11 cellular contexts compared by ENCODE assay signal in the genomic region with DNA sequence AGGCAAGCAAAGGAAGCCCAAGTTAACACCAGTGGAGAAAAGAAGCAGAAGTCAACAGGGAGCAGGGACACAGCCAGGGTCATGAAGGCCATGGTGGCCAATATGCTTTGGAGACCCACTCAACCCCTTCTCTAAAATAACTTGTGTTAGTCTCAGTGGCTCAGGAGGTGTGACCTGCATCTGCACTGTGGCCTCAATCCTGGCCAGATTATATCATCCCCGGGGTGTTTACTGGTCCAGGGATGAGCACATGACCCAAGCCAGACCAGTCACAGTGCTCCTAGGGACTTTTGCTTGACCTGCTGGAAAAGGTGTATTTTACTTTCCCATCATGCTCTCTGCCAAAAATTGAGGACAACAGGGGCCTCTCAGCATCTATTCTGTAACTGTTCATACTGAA.
DNase-seq lines count a peak whose midpoint lies in the region; ATAC-seq, FAIRE-seq and TF ChIP-seq lines count a peak whose summit lies in the region.
"Had no signal": no experiment of that assay in that cellular context is flagged by ENCODE, and none has a peak within 500 bp of the region (broad histone marks: within the 10 kb centered on the region; RNA-seq: fewer than 3 reads in every experiment).

No MANE protein-coding gene starts in this region.

- TSS peak; percentile 80 for BruUV-seq in endothelial cell of umbilical vein (replicated peaks; lab: Mats Ljungman, UMichigan)

- peak overlapping the region; percentile 76 for H3K9ac ChIP-seq in endothelial cell of umbilical vein (replicated peaks; ENCODE audit: extremely low read depth, insufficient read depth, low read length)

- POLR2A ChIA-PET in endothelial cell of umbilical vein (lab: Charles Lee): no interaction called here
- POLR2A ChIA-PET in CD4-positive, alpha-beta T cell (lab: Charles Lee): no interaction called here

- H3K4me2 ChIP-seq in endothelial cell of umbilical vein (ENCODE audit: insufficient read depth, low read length): no peak overlapping the region

- H3K27me3 ChIP-seq in endothelial cell of umbilical vein (ENCODE audit: control insufficient read depth in 2 of 2, insufficient read depth in 2 of 2, low read length in 2 of 2) (no peaks in the 10 kb centered on the region), tibial nerve (no peaks in the 10 kb centered on the region)
- H3K27me3 ChIP-seq in CD4-positive, alpha-beta T cell (ENCODE audit: control insufficient read depth, insufficient read depth, low read length): no peaks in the 10 kb centered on the region

- TF ChIP-seq CTCF in endothelial cell of umbilical vein (IDR thresholded peaks at IDR 0.05; ENCODE audit: extremely low read depth in 1 of 2, insufficient read depth in 1 of 2, low read depth in 1 of 2, low read length in 2 of 2) (no peak), tibial nerve (IDR thresholded peaks at IDR 0.05) (no peak)
- no peak for TF ChIP-seq CTCF in CD4-positive, alpha-beta T cell (IDR thresholded peaks at IDR 0.05)

- no peaks in the 10 kb centered on the region for H3K36me3 Mint-ChIP-seq in CD4-positive, alpha-beta T cell (ENCODE audit: low read depth)

- H3K4me1 ChIP-seq in endothelial cell of umbilical vein (ENCODE audit: control insufficient read depth, extremely low read depth, insufficient read depth, low read length) (peaks cover 25% of the 10 kb centered on the region), tibial nerve (peaks cover 0 to 44% (median 15%) of the 10 kb centered on the region in 4 donors)

- no peaks in the 10 kb centered on the region for H3K9me3 Mint-ChIP-seq in CD4-positive, alpha-beta T cell

- WGBS in tibial nerve, 2 donors: 90 to 100% methylated on average over 1 of the region's 1 CpG

- no peak for DNase-seq in endothelial cell of umbilical vein (ENCODE audit: low read depth, low spot score)
- no peak for DNase-seq in tibial nerve (ENCODE audit: low spot score in 2 of 2)
- no peak for DNase-seq in activated T-cell treated with anti-CD3 and anti-CD28 coated beads, Interleukin-2, amount 50 U/mL, for 48 hours
- DNase-seq in CD4-positive, alpha-beta T cell: no peak
- DNase-seq in epidermal melanocyte (ENCODE audit: insufficient read length, low spot score): no peak
- DNase-seq: activated CD4-positive, alpha-beta T cell treated with anti-CD3 and anti-CD28 coated beads for 48 hours; NCI-H2029 treated with DMSO at 0.1 percent for 48 hours had no signal

- CTCF ChIA-PET in endothelial cell of umbilical vein (lab: Charles Lee): interaction anchor here (0.6 to 3.1 kb wide), 11 partner anchors 13 to 306 kb away, joined by 3 to 30 read pairs (median 5); no protein-coding TSS in a partner anchor
- CTCF ChIA-PET in CD4-positive, alpha-beta T cell (lab: Charles Lee): no interaction called here

- no peak overlapping the region for H2AFZ ChIP-seq in endothelial cell of umbilical vein (ENCODE audit: low read depth, low read length)

- H4K20me1 ChIP-seq in endothelial cell of umbilical vein (replicated peaks; ENCODE audit: control insufficient read depth, extremely low read depth, insufficient read depth, low read length): no peaks in the 10 kb centered on the region

- no peak for FAIRE-seq in endothelial cell of umbilical vein (lab: Jason Lieb, UNC)
- FAIRE-seq: endometrium had no signal

- H3K27ac ChIP-seq in endothelial cell of umbilical vein (ENCODE audit: insufficient read depth, low read depth, low read length) (peak overlapping the region; percentile 95), tibial nerve (peak overlapping the region; percentile 30 to 90 (median 76))
- no peak overlapping the region for H3K27ac ChIP-seq in CD4-positive, alpha-beta T cell (ENCODE audit: low read depth, low read length)

- no peak overlapping the region for H3K27ac Mint-ChIP-seq in CD4-positive, alpha-beta T cell

- ATAC-seq in GM21528 (IDR thresholded peaks at IDR 0.05; ENCODE audit: low FRiP score, unreplicated experiment): peak; percentile 33
- peak; percentile 16 for ATAC-seq in HG03280 (IDR thresholded peaks at IDR 0.05; ENCODE audit: unreplicated experiment)
- no peak for ATAC-seq in GM18873 (IDR thresholded peaks at IDR 0.05; ENCODE audit: low FRiP score, unreplicated experiment)
- ATAC-seq in CD4-positive, alpha-beta T cell (ENCODE audit: poor library complexity): no peak

- H3K9me3 ChIP-seq in endothelial cell of umbilical vein (replicated peaks; ENCODE audit: control insufficient read depth, insufficient read depth, low read length): no peaks in the 10 kb centered on the region
- H3K9me3 ChIP-seq in tibial nerve: no peaks in the 10 kb centered on the region
- no peaks in the 10 kb centered on the region for H3K9me3 ChIP-seq in CD4-positive, alpha-beta T cell (ENCODE audit: control insufficient read depth, low read length)

- H3K4me3 ChIP-seq in endothelial cell of umbilical vein (replicated peaks in 1 of 3; ENCODE audit: insufficient read depth in 1 of 3, low read depth in 1 of 3, low read length in 3 of 3) (no peak overlapping the region), tibial nerve (no peak overlapping the region)

- intact Hi-C loops in endothelial cell of umbilical vein (cut with micrococcal nuclease): loop anchor here (1.0 kb wide), 5 partner anchors 49 to 155 kb away; no protein-coding TSS in a partner anchor
- intact Hi-C loops in CD4-positive, alpha-beta T cell (cut with DNase I, micrococcal nuclease): no loop called here

- H3K4me1 Mint-ChIP-seq in CD4-positive, alpha-beta T cell (ENCODE audit: low read depth): no peaks in the 10 kb centered on the region

- H3K4me3 Mint-ChIP-seq in CD4-positive, alpha-beta T cell: no peak overlapping the region

- no peak for TF ChIP-seq POLR2A in endothelial cell of umbilical vein (IDR thresholded peaks at IDR 0.05; ENCODE audit: low read depth, low read length)
- TF ChIP-seq POLR2A in tibial nerve (IDR thresholded peaks at IDR 0.05): no peak

- dilution Hi-C loops in endothelial cell of umbilical vein (cut with MboI; ENCODE audit: extremely low pct_ligation_motif_present, low sequenced_read_pairs): no loop called here

- no peaks in the 10 kb centered on the region for H3K27me3 Mint-ChIP-seq in CD4-positive, alpha-beta T cell

- no peaks in the 10 kb centered on the region for H3K79me2 ChIP-seq in endothelial cell of umbilical vein (ENCODE audit: control insufficient read depth, insufficient read depth, low read length)

- no peak for TF ChIP-seq EP300 in tibial nerve (IDR thresholded peaks at IDR 0.05)

- no peaks in the 10 kb centered on the region for H3K9me1 ChIP-seq in endothelial cell of umbilical vein (replicated peaks; ENCODE audit: control insufficient read depth, extremely low read depth, insufficient read depth, low read length)

- H3K36me3 ChIP-seq in endothelial cell of umbilical vein (ENCODE audit: control insufficient read depth in 2 of 2, extremely low read depth in 1 of 2, insufficient read depth in 2 of 2, low read length in 2 of 2): peaks cover 6 to 19% of the 10 kb centered on the region in 2 experiments
- H3K36me3 ChIP-seq in tibial nerve: peaks cover 0 to 34% (median 0%) of the 10 kb centered on the region in 3 donors

TF ChIP-seq in endothelial cell of umbilical vein, 7 proteins besides CTCF, POLR2A, EP300 and RAD21:
- TF ChIP-seq GATA2 (IDR thresholded peaks at IDR 0.05; ENCODE audit: insufficient read depth, insufficient read length, low read depth, low read length) (no peak), MYC (IDR thresholded peaks at IDR 0.05; ENCODE audit: low read depth, low read length) (no peak), JUN (IDR thresholded peaks at IDR 0.05; ENCODE audit: borderline replicate concordance, insufficient read depth, insufficient read length, low read depth) (no peak), FOS (IDR thresholded peaks at IDR 0.05; ENCODE audit: borderline replicate concordance, insufficient read depth, low read length) (no peak), POLR2AphosphoS5 (IDR thresholded peaks at IDR 0.05; ENCODE audit: insufficient read depth, low read depth, low read length) (no peak), EZH2 (IDR thresholded peaks at IDR 0.05; ENCODE audit: borderline replicate concordance, low read depth, low read length, severe bottlenecking) (no peak)
- TF ChIP-seq, protein P1, sequence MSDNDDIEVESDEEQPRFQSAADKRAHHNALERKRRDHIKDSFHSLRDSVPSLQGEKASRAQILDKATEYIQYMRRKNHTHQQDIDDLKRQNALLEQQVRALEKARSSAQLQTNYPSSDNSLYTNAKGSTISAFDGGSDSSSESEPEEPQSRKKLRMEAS (IDR thresholded peaks at IDR 0.05; ENCODE audit: insufficient read depth, insufficient read length): no peak

Comparison
In these comparisons a context has a peak if more than half of its experiments do, and no peak if none do; other contexts are left out.
1. ATAC-seq: peak in GM21528 (single experiment) and HG03280 (single experiment); none in GM18873 (single experiment) and CD4-positive, alpha-beta T cell (single experiment).